Comparison of ENCODE assay signal across 8 cellular contexts in the genomic region with DNA sequence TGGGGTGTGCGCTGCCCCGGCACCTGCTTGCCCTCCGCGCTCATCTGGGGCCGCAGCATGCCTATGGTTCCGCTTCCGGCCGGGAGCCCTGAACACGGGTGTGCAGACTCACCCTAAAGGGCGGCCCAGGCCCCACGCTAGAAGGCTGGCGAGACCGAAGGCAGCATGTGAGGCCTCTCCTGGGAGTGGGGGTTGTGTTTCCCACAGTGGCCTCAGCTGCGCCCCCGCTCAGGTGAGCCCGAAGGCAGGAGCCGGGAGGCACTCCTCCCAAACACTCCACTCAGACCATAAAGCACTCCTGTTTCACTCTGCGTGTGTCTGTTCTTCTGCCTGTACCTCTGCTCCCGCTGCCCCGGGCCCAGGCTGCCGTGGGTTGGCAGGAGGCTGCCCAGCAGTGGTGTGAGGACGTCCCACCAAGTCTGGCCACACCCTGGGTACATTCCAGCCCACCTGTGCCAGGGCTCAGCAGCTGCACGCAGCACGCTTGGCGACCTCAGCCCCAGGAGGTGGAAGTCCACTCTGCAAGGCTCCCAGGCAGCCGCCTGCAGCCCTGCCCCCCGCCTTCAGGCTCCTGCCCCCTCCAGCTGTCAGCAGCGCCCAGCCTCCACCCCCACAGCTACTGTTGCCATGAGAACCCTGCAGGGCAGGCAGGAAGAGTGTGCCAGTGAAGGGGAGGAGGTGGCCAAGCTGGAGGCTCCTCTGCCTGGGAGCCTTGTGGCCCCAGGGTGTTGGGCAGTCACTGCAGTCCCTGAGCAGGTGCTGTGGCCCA. TPM values are rescaled to one million over a fixed set of nuclear protein-coding genes. Genes with fewer than 3 reads are reported as not detected.
A peak's percentile ranks its signal among the peaks of the same experiment; 100 is the strongest.
DNase-seq lines count a peak whose midpoint lies in the region; ATAC-seq, FAIRE-seq and TF ChIP-seq lines count a peak whose summit lies in the region.

No MANE protein-coding gene starts in this region.

- CTCF ChIA-PET in SK-N-SH (lab: Yijun Ruan, JAX), result interaction anchor here (1.2 to 4.7 kb wide), 5 partner anchors 10 to 193 kb away, joined by 4 to 36 read pairs (median 30); a partner anchor contains a TSS

- peaks cover 10% of the 10 kb centered on the region; the same call in 1 of the 2 replicates for H4K20me1 ChIP-seq in SK-N-SH (ENCODE audit: insufficient read depth)

- peak overlapping the region; percentile 97; the same call in 1 of the 2 replicates for H3K4me2 ChIP-seq in SK-N-SH

- peak overlapping the region in 1 of 2 experiments; percentile 76; a peak in 2 of 4 replicates for H3K27ac ChIP-seq in SK-N-SH (ENCODE audit: low read depth in 2 of 2, low read length in 1 of 2)

- DNase-seq in CD1c-positive myeloid dendritic cell (ENCODE audit: extremely low spot score) (peak; percentile 8), NAMALWA (ENCODE audit: low spot score) (peak; percentile 64), SK-N-SH (peak; percentile 59), hepatic stellate cell (ENCODE audit: low spot score) (peak; percentile 70), superior temporal gyrus (ENCODE audit: extremely low spot score) (peak; percentile 79), D721Med (ENCODE audit: insufficient read length, low spot score) (no peak)

- no peak overlapping the region for H3K9ac ChIP-seq in SK-N-SH

- TF ChIP-seq RAD21 in SK-N-SH (IDR thresholded peaks at IDR 0.05; ENCODE audit: low read length), result no peak

- peaks cover 19% of the 10 kb centered on the region for H3F3A ChIP-seq in SK-N-SH (replicated peaks; ENCODE audit: insufficient read depth)

- WGBS in SK-N-SH (ENCODE audit: low lambda C conversion rate), result 46% methylated on average over 12 of the region's 28 CpGs

- FAIRE-seq in D721Med (lab: Jason Lieb, UNC), result no peak

- ATAC-seq in HG02981 (IDR thresholded peaks at IDR 0.05; ENCODE audit: unreplicated experiment), result no peak
- no peak for ATAC-seq in GM19452 (IDR thresholded peaks at IDR 0.05; ENCODE audit: unreplicated experiment)

- no peaks in the 10 kb centered on the region for H3K9me3 ChIP-seq in SK-N-SH

- H3K36me3 ChIP-seq in SK-N-SH (replicated peaks in 1 of 2; ENCODE audit: control insufficient read depth in 1 of 2, insufficient read depth in 2 of 2, low read length in 1 of 2), result peaks cover 0 to 15% of the 10 kb centered on the region in 2 experiments

- peaks cover 24 to 29% of the 10 kb centered on the region in 2 experiments; a peak in 2 of 4 replicates for H3K4me1 ChIP-seq in SK-N-SH (ENCODE audit: control insufficient read depth in 1 of 2, insufficient read depth in 2 of 2, low read depth in 1 of 2, low read length in 1 of 2)

- no peaks in the 10 kb centered on the region for H3K79me2 ChIP-seq in SK-N-SH (ENCODE audit: insufficient read depth)

- TF ChIP-seq EP300 in SK-N-SH (IDR thresholded peaks at IDR 0.05; ENCODE audit: borderline replicate concordance in 1 of 2, low read depth in 1 of 2, low read length in 1 of 2), result no peak

- H3K27me3 ChIP-seq in SK-N-SH (ENCODE audit: insufficient read depth), result no peaks in the 10 kb centered on the region

- no peak overlapping the region for H3K4me3 ChIP-seq in SK-N-SH (ENCODE audit: low read depth in 2 of 2, low read length in 1 of 2)

- no peak overlapping the region for H2AFZ ChIP-seq in SK-N-SH (ENCODE audit: low read depth)

- H3K9me2 ChIP-seq in SK-N-SH, result no peaks in the 10 kb centered on the region

- TF ChIP-seq CTCF in SK-N-SH (IDR thresholded peaks at IDR 0.05) (no peak), D721Med (IDR thresholded peaks at IDR 0.05; ENCODE audit: insufficient read depth, missing control alignments) (no peak)

- POLR2A ChIA-PET in SK-N-SH (lab: Yijun Ruan, JAX), result interaction anchor here (0.9 to 2.1 kb wide), 3 partner anchors 12 to 41 kb away, joined by 4 to 10 read pairs (median 6); a partner anchor contains a TSS

TF ChIP-seq in SK-N-SH, 30 proteins besides CTCF, POLR2A, EP300 and RAD21:
- TF ChIP-seq FOXJ3 (CRISPR knock-in tag; IDR thresholded peaks at IDR 0.05), result no peak
- TF ChIP-seq EZH2phosphoT487 (IDR thresholded peaks at IDR 0.05; ENCODE audit: borderline replicate concordance, low read depth), result no peak
- TF ChIP-seq SIN3A (IDR thresholded peaks at IDR 0.05; ENCODE audit: borderline replicate concordance, low read depth, low read length), result 0 out of 2 replicates have a peak, but pooled peaks have one; percentile 69
- TF ChIP-seq, protein P1, sequence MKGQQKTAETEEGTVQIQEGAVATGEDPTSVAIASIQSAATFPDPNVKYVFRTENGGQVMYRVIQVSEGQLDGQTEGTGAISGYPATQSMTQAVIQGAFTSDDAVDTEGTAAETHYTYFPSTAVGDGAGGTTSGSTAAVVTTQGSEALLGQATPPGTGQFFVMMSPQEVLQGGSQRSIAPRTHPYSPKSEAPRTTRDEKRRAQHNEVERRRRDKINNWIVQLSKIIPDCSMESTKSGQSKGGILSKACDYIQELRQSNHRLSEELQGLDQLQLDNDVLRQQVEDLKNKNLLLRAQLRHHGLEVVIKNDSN (IDR thresholded peaks at IDR 0.05; ENCODE audit: borderline replicate concordance, low read depth), result no peak
- TF ChIP-seq, protein P2, sequence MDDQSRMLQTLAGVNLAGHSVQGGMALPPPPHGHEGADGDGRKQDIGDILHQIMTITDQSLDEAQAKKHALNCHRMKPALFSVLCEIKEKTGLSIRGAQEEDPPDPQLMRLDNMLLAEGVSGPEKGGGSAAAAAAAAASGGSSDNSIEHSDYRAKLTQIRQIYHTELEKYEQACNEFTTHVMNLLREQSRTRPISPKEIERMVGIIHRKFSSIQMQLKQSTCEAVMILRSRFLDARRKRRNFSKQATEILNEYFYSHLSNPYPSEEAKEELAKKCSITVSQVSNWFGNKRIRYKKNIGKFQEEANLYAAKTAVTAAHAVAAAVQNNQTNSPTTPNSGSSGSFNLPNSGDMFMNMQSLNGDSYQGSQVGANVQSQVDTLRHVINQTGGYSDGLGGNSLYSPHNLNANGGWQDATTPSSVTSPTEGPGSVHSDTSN (IDR thresholded peaks at IDR 0.05), result peak; percentile 49
- TF ChIP-seq TCF12 (IDR thresholded peaks at IDR 0.05), result 0 out of 2 replicates have a peak, but pooled peaks have one; percentile 23
- TF ChIP-seq CHD2 (IDR thresholded peaks at IDR 0.05; ENCODE audit: low read length, partially characterized antibody), result peak; percentile 52
TF ChIP-seq in SK-N-SH: peak in this region for 4.

RNA-seq across cellular contexts. Expression of a gene that starts 1.2 kb away (rescaled TPM):
- 2.4 and 2.6 TPM in 2 replicates for polyA plus RNA-seq in SK-N-SH (2012; rRNA removed)
- polyA plus RNA-seq in SK-N-SH (2012; cell fraction: cytosol; rRNA removed), result 0.68 and 1.0 TPM in 2 replicates
- 23.3 and 46.7 TPM in 2 replicates for polyA plus RNA-seq in SK-N-SH (2012; cell fraction: nucleus; rRNA removed)

RNA-seq across cellular contexts. Expression of a gene that starts 8.1 kb away (rescaled TPM):
- 338 and 517 TPM in 2 replicates for polyA plus RNA-seq in SK-N-SH (2012; rRNA removed)
- 293 and 298 TPM in 2 replicates for polyA plus RNA-seq in SK-N-SH (2012; cell fraction: cytosol; rRNA removed)
- polyA plus RNA-seq in SK-N-SH (2012; cell fraction: nucleus; rRNA removed), result 329 and 407 TPM in 2 replicates

RNA-seq across cellular contexts. Expression of a gene that starts 11.1 kb away (rescaled TPM):
- 4.2 and 5.0 TPM in 2 replicates for polyA plus RNA-seq in SK-N-SH (2012; rRNA removed)
- polyA plus RNA-seq in SK-N-SH (2012; cell fraction: cytosol; rRNA removed), result 0.45 and 0.63 TPM in 2 replicates
- polyA plus RNA-seq in SK-N-SH (2012; cell fraction: nucleus; rRNA removed), result 46.4 and 69.8 TPM in 2 replicates

RNA-seq across cellular contexts. Expression of a gene that starts 25.0 kb away (rescaled TPM):
- 756 and 1,070 TPM in 2 replicates for polyA plus RNA-seq in SK-N-SH (2012; rRNA removed)
- 867 and 896 TPM in 2 replicates for polyA plus RNA-seq in SK-N-SH (2012; cell fraction: cytosol; rRNA removed)
- polyA plus RNA-seq in SK-N-SH (2012; cell fraction: nucleus; rRNA removed), result 430 and 459 TPM in 2 replicates

RNA-seq across cellular contexts. Expression of a gene that starts 33.3 kb away (rescaled TPM):
- polyA plus RNA-seq in SK-N-SH (2012; rRNA removed), result 40.0 and 43.6 TPM in 2 replicates
- 22.2 and 30.4 TPM in 2 replicates for polyA plus RNA-seq in SK-N-SH (2012; cell fraction: cytosol; rRNA removed)
- 73.9 and 90.1 TPM in 2 replicates for polyA plus RNA-seq in SK-N-SH (2012; cell fraction: nucleus; rRNA removed)
